In the genomic region with DNA sequence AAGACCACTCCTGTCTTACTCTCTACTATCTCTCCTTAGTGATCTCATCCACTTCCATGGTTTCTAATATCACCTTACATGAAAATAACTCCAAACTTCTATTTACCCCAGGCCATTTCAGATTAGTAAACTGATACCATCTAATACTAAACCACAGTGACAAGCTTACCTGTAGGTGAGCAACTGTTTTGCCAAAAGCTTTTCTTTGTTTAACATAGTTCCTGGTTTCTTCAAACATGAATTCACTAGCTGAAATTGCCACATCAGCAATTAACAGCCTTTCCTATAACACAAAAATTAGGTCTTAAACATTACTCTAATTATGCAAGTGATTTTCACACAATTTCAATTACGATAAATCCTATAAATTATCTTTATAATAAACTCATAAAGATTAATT, we compare ENCODE assay signal across 27 cellular contexts. TPM values are rescaled to one million over a fixed set of nuclear protein-coding genes. Genes with fewer than 3 reads are reported as not detected.
A peak's percentile ranks its signal among the peaks of the same experiment; 100 is the strongest.
DNase-seq lines count a peak whose midpoint lies in the region; ATAC-seq, FAIRE-seq and TF ChIP-seq lines count a peak whose summit lies in the region.
"Had no signal": no experiment of that assay in that cellular context is flagged by ENCODE, and none has a peak within 500 bp of the region (broad histone marks: within the 10 kb centered on the region; RNA-seq: fewer than 3 reads in every experiment).

No MANE protein-coding gene starts in this region.

- ATAC-seq in IMR-90 (ENCODE audit: low read depth) (no peak), K562 (no peak), foreskin keratinocyte (peak; percentile 56), HG03280 (IDR thresholded peaks at IDR 0.05; ENCODE audit: unreplicated experiment) (no peak)
- ATAC-seq: GM12878, HCT116 had no signal

- H4K20me1 ChIP-seq in IMR-90 (ENCODE audit: insufficient read depth, low read length) (no peaks in the 10 kb centered on the region), K562 (replicated peaks; ENCODE audit: control insufficient read depth, insufficient read depth, low read length) (no peaks in the 10 kb centered on the region), neural progenitor cell (ENCODE audit: low read depth) (no peaks in the 10 kb centered on the region)

- POLR2A ChIA-PET in IMR-90 (lab: Charles Lee; ENCODE audit: unreplicated experiment), result no interaction called here
- POLR2A ChIA-PET in K562 (lab: Yijun Ruan, JAX), result no interaction called here

- no peak overlapping the region for H3K56ac ChIP-seq in IMR-90 (ENCODE audit: extremely low read depth, insufficient read depth, low read length)

- in situ Hi-C loops in IMR-90 (cut with MboI; ENCODE audit: low sequenced_read_pairs), result loop anchor here (25.0 kb wide), 1 partner anchor 866 kb away; no protein-coding TSS in a partner anchor
- in situ Hi-C loops in K562 (cut with MboI), result loop anchor here (25.0 kb wide), 1 partner anchor 866 kb away; no protein-coding TSS in a partner anchor
- in situ Hi-C loops in ACHN (cut with HindIII; ENCODE audit: low pct_ligation_motif_present, low pct_unique_long_range_greater_than_20kb, low sequenced_read_pairs), result no loop called here

- no peak overlapping the region for H2BK20ac ChIP-seq in IMR-90 (ENCODE audit: low read depth, low read length)

- no peak overlapping the region for H3K23ac ChIP-seq in IMR-90 (ENCODE audit: low read depth, low read length)

- H4K8ac ChIP-seq in IMR-90 (ENCODE audit: low read depth in 2 of 2, low read length in 2 of 2), result no peak overlapping the region

- H3K9me1 ChIP-seq in IMR-90 (ENCODE audit: insufficient read depth, low read length) (no peaks in the 10 kb centered on the region), K562 (ENCODE audit: control insufficient read depth, insufficient read depth, low read length) (no peaks in the 10 kb centered on the region)

- CTCF ChIA-PET in IMR-90 (lab: Yijun Ruan, JAX) (no interaction called here), K562 (lab: Yijun Ruan, JAX; ENCODE audit: low intra/inter-chr PET ratio) (no interaction called here)

- H2BK120ac ChIP-seq in IMR-90 (ENCODE audit: low read depth, low read length), result no peak overlapping the region

- no peaks in the 10 kb centered on the region for H3F3A ChIP-seq in neural progenitor cell (ENCODE audit: low read depth)

- no peaks in the 10 kb centered on the region for H3K36me3 Mint-ChIP-seq in neural progenitor cell
- H3K36me3 Mint-ChIP-seq: CD14-positive monocyte; CD8-positive, alpha-beta memory T cell had no signal

- H3K4me2 ChIP-seq in IMR-90 (ENCODE audit: low read depth, low read length) (no peak overlapping the region), K562 (ENCODE audit: insufficient read depth, low read length) (no peak overlapping the region), neural progenitor cell (no peak overlapping the region)

- DNase-seq in IMR-90, result no peak
- no peak for DNase-seq in K562 (ENCODE audit: extremely low read depth in 1 of 4, low spot score in 3 of 4)
- peak; percentile 40 to 64 for DNase-seq in foreskin keratinocyte
- no peak for DNase-seq in ACHN
- no peak for DNase-seq in NCI-H146 treated with DMSO at 0.1 percent for 48 hours (lab: John Stamatoyannopoulos, UW; ENCODE audit: unreplicated experiment)
- no peak for DNase-seq in neural progenitor cell (ENCODE audit: low spot score)
- DNase-seq: BE2C; CD8-positive, alpha-beta memory T cell; DMS 273 treated with DMSO at 0.1 percent for 48 hours; DMS79; EL; GDM1; Kasumi-1; MM.1S; NCI-H1417; NCI-H1694 treated with DMSO at 0.1 percent for 48 hours; NCI-H2081; NCI-H2227 treated with DMSO at 0.1 percent for 48 hours; NCI-H526 treated with DMSO at 0.1 percent for 48 hours; SHP77 treated with DMSO at 0.1 percent for 48 hours; T-helper 1 cell had no signal

- H4K91ac ChIP-seq in IMR-90 (ENCODE audit: insufficient read depth, low read depth, low read length), result no peak overlapping the region

- WGBS in IMR-90 (ENCODE audit: extremely low coverage in 2 of 2, insufficient read length in 1 of 2), 2 experiments, result 100% methylated on average over 1 of the region's 1 CpG; no CpG with 5 or more reads in 1 of the 2 experiments
- WGBS in K562 (ENCODE audit: insufficient coverage, low coverage, missing lambda C conversion rate), result 0% methylated on average over 1 of the region's 1 CpG

- no peak overlapping the region for H3K4me3 ChIP-seq in IMR-90 (ENCODE audit: insufficient read depth, low read depth, low read length)
- no peak overlapping the region for H3K4me3 ChIP-seq in K562
- H3K4me3 ChIP-seq in neural progenitor cell, result no peak overlapping the region
- H3K4me3 ChIP-seq: GM12878 had no signal

- no peak for FAIRE-seq in K562 (lab: Jason Lieb, UNC)
- FAIRE-seq: GM12878 had no signal

- no peak for TF ChIP-seq POLR2A in IMR-90 (IDR thresholded peaks at IDR 0.05; ENCODE audit: low read depth, low read length)
- TF ChIP-seq POLR2A in K562 (conservative IDR thresholded peaks at IDR 0.05), result no peak

- H3K9me3 ChIP-seq in IMR-90 (ENCODE audit: control insufficient read depth, insufficient read depth, low read length), result no peaks in the 10 kb centered on the region
- no peaks in the 10 kb centered on the region for H3K9me3 ChIP-seq in K562 (replicated peaks; ENCODE audit: control insufficient read depth, insufficient read depth, low read depth, low read length)
- no peaks in the 10 kb centered on the region for H3K9me3 ChIP-seq in neural progenitor cell (ENCODE audit: low read depth)
- H3K9me3 ChIP-seq: BE2C had no signal

- peaks cover 2% of the 10 kb centered on the region for H3K27me3 Mint-ChIP-seq in neural progenitor cell (ENCODE audit: insufficient read depth, low read depth)

- no peak overlapping the region for H3K4ac ChIP-seq in IMR-90 (ENCODE audit: low read depth, low read length)

- H4K5ac ChIP-seq in IMR-90 (ENCODE audit: low read depth, low read length), result no peak overlapping the region

- H3K27ac ChIP-seq in 22Rv1 (peak overlapping the region; percentile 43), IMR-90 (ENCODE audit: insufficient read depth, low read length) (no peak overlapping the region), K562 (ENCODE audit: extremely low read depth, low read depth, low read length) (no peak overlapping the region), foreskin keratinocyte (no peak overlapping the region), neural progenitor cell (no peak overlapping the region)
- H3K27ac ChIP-seq: HL-60 had no signal

- H3K9me3 Mint-ChIP-seq in neural progenitor cell, result no peaks in the 10 kb centered on the region
- H3K9me3 Mint-ChIP-seq: CD14-positive monocyte; CD8-positive, alpha-beta memory T cell had no signal

- H3K9ac ChIP-seq in IMR-90 (ENCODE audit: low read depth, low read length), result no peak overlapping the region
- no peak overlapping the region for H3K9ac ChIP-seq in K562 (ENCODE audit: insufficient read depth in 1 of 2, low read depth in 2 of 2, low read length in 2 of 2)
- no peak overlapping the region for H3K9ac ChIP-seq in neural progenitor cell

- TF ChIP-seq CTCF in 22Rv1 (IDR thresholded peaks at IDR 0.05), result no peak
- TF ChIP-seq CTCF in IMR-90 (conservative IDR thresholded peaks at IDR 0.05; ENCODE audit: low read depth, low read length), result no peak
- no peak for TF ChIP-seq CTCF in K562 (IDR thresholded peaks at IDR 0.05 in 2 of 3, conservative IDR thresholded peaks at IDR 0.05 in 1 of 3; ENCODE audit: insufficient read depth in 2 of 3, low read depth in 1 of 3, low read length in 3 of 3)
- TF ChIP-seq CTCF in foreskin keratinocyte (conservative IDR thresholded peaks at IDR 0.05), result no peak
- TF ChIP-seq CTCF in neural progenitor cell (IDR thresholded peaks at IDR 0.05), result no peak

- H3K4me1 ChIP-seq in IMR-90 (ENCODE audit: control insufficient read depth, insufficient read depth, low read length) (no peaks in the 10 kb centered on the region), K562 (replicated peaks in 1 of 2; ENCODE audit: control insufficient read depth in 2 of 2, insufficient read depth in 2 of 2, low read length in 2 of 2) (no peaks in the 10 kb centered on the region), foreskin keratinocyte (peaks cover 4% of the 10 kb centered on the region), neural progenitor cell (no peaks in the 10 kb centered on the region)
- H3K4me1 ChIP-seq: BE2C had no signal

- no peaks in the 10 kb centered on the region for H3K79me1 ChIP-seq in IMR-90 (ENCODE audit: low read depth in 1 of 2, low read length in 2 of 2)

- H3K79me2 ChIP-seq in K562 (ENCODE audit: control insufficient read depth, insufficient read depth, low read length), result no peaks in the 10 kb centered on the region
- H3K79me2 ChIP-seq in neural progenitor cell (ENCODE audit: low read depth), result no peaks in the 10 kb centered on the region

- TF ChIP-seq EP300 in K562 (IDR thresholded peaks at IDR 0.05; ENCODE audit: low read length), result no peak

- no peak overlapping the region for H2AK9ac ChIP-seq in IMR-90 (replicated peaks; ENCODE audit: low read depth, low read length, poor library complexity)

- H2BK15ac ChIP-seq in IMR-90 (ENCODE audit: low read depth, low read length), result no peak overlapping the region

- H2AFZ ChIP-seq in IMR-90 (replicated peaks; ENCODE audit: low read length, poor library complexity) (no peak overlapping the region), K562 (ENCODE audit: low read depth, low read length) (no peak overlapping the region), neural progenitor cell (replicated peaks) (no peak overlapping the region)

- intact Hi-C loops in IMR-90 (cut with micrococcal nuclease), result no loop called here
- intact Hi-C loops in K562 (cut with micrococcal nuclease), result no loop called here

- no peak overlapping the region for H3K18ac ChIP-seq in IMR-90 (ENCODE audit: low read depth, low read length)

- peaks cover 3% of the 10 kb centered on the region for H3K27me3 ChIP-seq in IMR-90 (ENCODE audit: control insufficient read depth, insufficient read depth, low read length)
- no peaks in the 10 kb centered on the region for H3K27me3 ChIP-seq in K562 (ENCODE audit: control insufficient read depth in 2 of 2, insufficient read depth in 2 of 2, low read length in 2 of 2)
- peaks cover 4% of the 10 kb centered on the region for H3K27me3 ChIP-seq in foreskin keratinocyte
- H3K27me3 ChIP-seq in neural progenitor cell, result no peaks in the 10 kb centered on the region

- TF ChIP-seq RAD21 in IMR-90 (IDR thresholded peaks at IDR 0.05; ENCODE audit: low read length) (no peak), K562 (CRISPR knock-in tag; conservative IDR thresholded peaks at IDR 0.05 in 1 of 2, IDR thresholded peaks at IDR 0.05 in 1 of 2) (no peak)

- no peak overlapping the region for H3K14ac ChIP-seq in IMR-90 (replicated peaks; ENCODE audit: low read depth, low read length)

- no peaks in the 10 kb centered on the region for H3K36me3 ChIP-seq in IMR-90 (ENCODE audit: control insufficient read depth, insufficient read depth, low read length)
- H3K36me3 ChIP-seq in K562 (ENCODE audit: control insufficient read depth, insufficient read depth, low read length), result no peaks in the 10 kb centered on the region
- no peaks in the 10 kb centered on the region for H3K36me3 ChIP-seq in neural progenitor cell
- H3K36me3 ChIP-seq: BE2C had no signal

- H3K4me1 Mint-ChIP-seq in neural progenitor cell, result no peaks in the 10 kb centered on the region
- H3K4me1 Mint-ChIP-seq: CD8-positive, alpha-beta memory T cell had no signal

- dilution Hi-C loops in IMR-90 (cut with HindIII; ENCODE audit: low sequenced_read_pairs, unreplicated experiment), result no loop called here

- H2AK5ac ChIP-seq in IMR-90 (ENCODE audit: low read depth, low read length), result no peak overlapping the region

- no peak overlapping the region for H3K4me3 Mint-ChIP-seq in neural progenitor cell
- H3K4me3 Mint-ChIP-seq: CD14-positive monocyte; CD8-positive, alpha-beta memory T cell had no signal

- H2BK5ac ChIP-seq in IMR-90 (ENCODE audit: low read depth, low read length, poor library complexity, severe bottlenecking), result no peak overlapping the region

- no peak overlapping the region for H3K27ac Mint-ChIP-seq in neural progenitor cell
- H3K27ac Mint-ChIP-seq: CD14-positive monocyte had no signal

- no TSS peak for BruUV-seq in IMR-90 (replicated peaks; lab: Mats Ljungman, UMichigan)
- BruUV-seq in K562 (replicated peaks; lab: Mats Ljungman, UMichigan), result no TSS peak

RNA-seq across cellular contexts. Expression of gene ACADL, which starts 22.1 kb away (rescaled TPM):
- total RNA-seq in IMR-90 (2012; rRNA removed) (not detected in 2 replicates), K562 (2014; rRNA removed) (not detected in 2 replicates), K562 (2014; rRNA removed; fragmentation: Illumina TruSeq; extraction: Trizol) (not detected in 2 replicates), K562 (2015; rRNA removed; fragmentation: Illumina TruSeq; extraction: Trizol) (not detected in 2 replicates), K562 (2021) (0.07 TPM in 1 of 2 replicates, not detected in the other), foreskin keratinocyte (0.18 TPM in 1 of 2 replicates, not detected in the other), neural progenitor cell (ENCODE audit: low replicate concordance) (0.09 TPM in 1 of 2 replicates, not detected in the other)
- polyA plus RNA-seq in IMR-90 (2012; rRNA removed) (not detected in 2 replicates), K562 (2011; rRNA removed) (not detected in 2 replicates), K562 (2014; fragmentation: Illumina TruSeq; extraction: Trizol) (not detected in 2 replicates), K562 (2014; fragmentation: Nextera tagmentation; extraction: Ambion mirVana) (not detected), K562 (2014; rRNA removed) (not detected in 2 replicates), foreskin keratinocyte (0.08 TPM in 2 replicates)
- not detected in 2 replicates for polyA plus RNA-seq in IMR-90 (2012; cell fraction: cytosol; rRNA removed)
- polyA plus RNA-seq in IMR-90 (2012; cell fraction: nucleus; rRNA removed; ENCODE audit: low replicate concordance), result not detected in 2 replicates
- not detected in 2 replicates for total RNA-seq in K562 (2011; cell fraction: chromatin; rRNA removed; ENCODE audit: low replicate concordance)
- not detected in 2 replicates for total RNA-seq in K562 (2011; cell fraction: nucleolus; rRNA removed)
- total RNA-seq in K562 (2011; cell fraction: nucleoplasm; rRNA removed), result not detected in 2 replicates
- not detected in 2 replicates for polyA plus RNA-seq in K562 (2011; cell fraction: cytosol; rRNA removed)
- polyA plus RNA-seq in K562 (2011; cell fraction: nucleus; rRNA removed), result not detected in 2 replicates
- polyA plus RNA-seq in K562 (2012), result not detected in 2 replicates
- polyA minus RNA-seq in K562 (2011; rRNA and poly(A)+ RNA removed), result not detected in 2 replicates
- polyA minus RNA-seq in K562 (2011; cell fraction: cytosol; rRNA and poly(A)+ RNA removed), result not detected in 2 replicates
- polyA minus RNA-seq in K562 (2011; cell fraction: nucleus; rRNA and poly(A)+ RNA removed), result not detected in 2 replicates
- total RNA-seq: CD8-positive, alpha-beta memory T cell; GM12878 had no signal
- polyA plus RNA-seq: CD14-positive monocyte; CD8-positive, alpha-beta memory T cell; GM12878 had no signal

RNA-seq across cellular contexts. Expression of gene KANSL1L, which starts 32.0 kb away (rescaled TPM):
- total RNA-seq in IMR-90 (2012; rRNA removed), result 7.2 and 8.1 TPM in 2 replicates
- polyA plus RNA-seq in IMR-90 (2012; rRNA removed), result 2.0 and 3.1 TPM in 2 replicates
- polyA plus RNA-seq in IMR-90 (2012; cell fraction: cytosol; rRNA removed), result 0.36 and 0.45 TPM in 2 replicates
- 0.45 and 7.2 TPM in 2 replicates for polyA plus RNA-seq in IMR-90 (2012; cell fraction: nucleus; rRNA removed; ENCODE audit: low replicate concordance)
- total RNA-seq in K562 (2011; cell fraction: chromatin; rRNA removed; ENCODE audit: low replicate concordance), result 3.8 and 10.3 TPM in 2 replicates
- total RNA-seq in K562 (2011; cell fraction: nucleolus; rRNA removed), result 2.2 and 3.0 TPM in 2 replicates
- 4.7 and 9.7 TPM in 2 replicates for total RNA-seq in K562 (2011; cell fraction: nucleoplasm; rRNA removed)
- total RNA-seq in K562 (2014; rRNA removed), result 1.3 TPM in 2 replicates
- total RNA-seq in K562 (2014; rRNA removed; fragmentation: Illumina TruSeq; extraction: Trizol), result 2.7 and 3.8 TPM in 2 replicates
- 3.8 and 4.6 TPM in 2 replicates for total RNA-seq in K562 (2015; rRNA removed; fragmentation: Illumina TruSeq; extraction: Trizol)
- 2.2 and 2.8 TPM in 2 replicates for total RNA-seq in K562 (2021)
- polyA plus RNA-seq in K562 (2011; rRNA removed), result 5.2 and 6.7 TPM in 2 replicates
- 0.91 and 2.4 TPM in 2 replicates for polyA plus RNA-seq in K562 (2011; cell fraction: cytosol; rRNA removed)
- polyA plus RNA-seq in K562 (2011; cell fraction: nucleus; rRNA removed), result 5.1 and 5.3 TPM in 2 replicates
- 2.1 and 4.4 TPM in 2 replicates for polyA plus RNA-seq in K562 (2012)
- polyA plus RNA-seq in K562 (2014; fragmentation: Illumina TruSeq; extraction: Trizol), result 2.7 and 3.5 TPM in 2 replicates
- polyA plus RNA-seq in K562 (2014; fragmentation: Nextera tagmentation; extraction: Ambion mirVana), result 1 to 10 TPM; 1.3 to 1.4 TPM
- 2.4 and 3.2 TPM in 2 replicates for polyA plus RNA-seq in K562 (2014; rRNA removed)
- 6.7 and 6.9 TPM in 2 replicates for polyA minus RNA-seq in K562 (2011; rRNA and poly(A)+ RNA removed)
- polyA minus RNA-seq in K562 (2011; cell fraction: cytosol; rRNA and poly(A)+ RNA removed), result 1.1 and 2.2 TPM in 2 replicates
- 3.9 and 5.6 TPM in 2 replicates for polyA minus RNA-seq in K562 (2011; cell fraction: nucleus; rRNA and poly(A)+ RNA removed)
- total RNA-seq in foreskin keratinocyte, result 3.8 and 3.9 TPM in 2 replicates
- polyA plus RNA-seq in foreskin keratinocyte, result 0.49 and 0.57 TPM in 2 replicates
- 31.2 and 51.8 TPM in 2 replicates for total RNA-seq in neural progenitor cell (ENCODE audit: low replicate concordance)

Comparison
In these comparisons a context has a peak if more than half of its experiments do, and no peak if none do; other contexts are left out.
1. DNase-seq: peak in foreskin keratinocyte (2 of 2); none in IMR-90 (single experiment), K562 (0 of 4), ACHN (single experiment), NCI-H146 treated with DMSO at 0.1 percent for 48 hours (single experiment) and neural progenitor cell (single experiment).